9 cellular contexts compared by ENCODE assay signal in the genomic region with DNA sequence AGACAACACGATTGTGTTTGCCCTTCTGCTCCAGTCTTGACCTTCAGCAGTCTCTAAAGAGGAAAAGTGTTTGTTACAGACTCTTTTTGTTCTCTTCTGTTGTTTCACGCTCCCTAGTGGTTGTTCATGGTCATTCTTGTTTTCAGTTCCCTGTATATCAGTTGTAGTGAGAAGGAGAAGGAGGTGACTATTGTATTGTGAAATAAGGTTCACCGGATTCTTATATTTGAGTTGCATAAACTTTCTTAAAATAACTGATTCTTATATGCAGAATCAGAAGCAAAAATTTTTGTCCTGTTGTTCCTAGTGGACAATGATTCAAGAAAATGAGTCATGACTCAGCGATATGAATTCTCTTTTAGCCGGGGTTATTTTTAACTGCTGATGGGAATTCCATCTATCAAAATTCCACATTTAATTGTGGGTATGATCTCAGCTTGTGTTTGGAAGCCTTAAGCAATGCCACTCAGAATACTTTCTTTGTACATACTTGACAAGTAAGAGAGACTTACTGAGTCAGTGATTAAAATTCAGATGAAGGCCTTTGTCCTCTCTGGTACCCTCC.
A peak's percentile ranks its signal among the peaks of the same experiment; 100 is the strongest.
DNase-seq lines count a peak whose midpoint lies in the region; ATAC-seq and TF ChIP-seq lines count a peak whose summit lies in the region.
"Had no signal": no experiment of that assay in that cellular context is flagged by ENCODE, and none has a peak within 500 bp of the region (broad histone marks: within the 10 kb centered on the region; RNA-seq: fewer than 3 reads in every experiment).

No MANE protein-coding gene starts in this region.

- no peaks in the 10 kb centered on the region for H3K9me3 ChIP-seq in Panc1 (ENCODE audit: control insufficient read depth, insufficient read depth, low read depth, low read length)
- H3K9me3 ChIP-seq in neural progenitor cell (ENCODE audit: low read depth), result no peaks in the 10 kb centered on the region
- H3K9me3 ChIP-seq: neutrophil had no signal

- in situ Hi-C loops in Caki2 (cut with HindIII; ENCODE audit: low pct_unique_long_range_greater_than_20kb, low sequenced_read_pairs), result no loop called here
- in situ Hi-C loops in Panc1 (cut with HindIII; ENCODE audit: low pct_unique_long_range_greater_than_20kb, low sequenced_read_pairs), result no loop called here

- BruUV-seq in Panc1 (replicated peaks; lab: Mats Ljungman, UMichigan), result no TSS peak

- TF ChIP-seq CTCF in Panc1 (IDR thresholded peaks at IDR 0.05) (peak; percentile 64; the same call in 1 of the 2 replicates), neural progenitor cell (IDR thresholded peaks at IDR 0.05) (peak; percentile 60)

- H3K27ac Mint-ChIP-seq in neural progenitor cell, result peak overlapping the region; percentile 27

- peaks cover 23% of the 10 kb centered on the region for H3K79me2 ChIP-seq in neural progenitor cell (ENCODE audit: low read depth)

- H4K20me1 ChIP-seq in neural progenitor cell (ENCODE audit: low read depth), result no peaks in the 10 kb centered on the region

- H3K9me3 Mint-ChIP-seq in neural progenitor cell, result no peaks in the 10 kb centered on the region

- ATAC-seq in HG02588 (IDR thresholded peaks at IDR 0.05; ENCODE audit: unreplicated experiment) (peak; percentile 54), Panc1 (peak; percentile 85), HG03571 (IDR thresholded peaks at IDR 0.05; ENCODE audit: unreplicated experiment) (no peak)

- H3K9ac ChIP-seq in neural progenitor cell, result no peak overlapping the region

- H3K4me3 ChIP-seq in Panc1 (ENCODE audit: low read depth in 2 of 2, low read length in 2 of 2) (no peak overlapping the region; a peak in 1 of 4 replicates), neural progenitor cell (no peak overlapping the region)

- H3K36me3 ChIP-seq in Panc1 (ENCODE audit: control insufficient read depth, insufficient read depth, low read length) (no peaks in the 10 kb centered on the region; the same call in 1 of the 2 replicates), neural progenitor cell (no peaks in the 10 kb centered on the region)
- H3K36me3 ChIP-seq: neutrophil had no signal

- H3K27me3 Mint-ChIP-seq in neural progenitor cell (ENCODE audit: insufficient read depth, low read depth), result peaks cover 2% of the 10 kb centered on the region

- H3K27me3 ChIP-seq in Panc1 (ENCODE audit: control insufficient read depth, insufficient read depth, low read length) (no peaks in the 10 kb centered on the region), neural progenitor cell (no peaks in the 10 kb centered on the region)
- H3K27me3 ChIP-seq: neutrophil had no signal

- H3K27ac ChIP-seq in Panc1 (ENCODE audit: low read length) (peak overlapping the region; percentile 57; the same call in 1 of the 2 replicates), neural progenitor cell (no peak overlapping the region)
- H3K27ac ChIP-seq: neutrophil had no signal

- peak overlapping the region; percentile 17 for H3K4me3 Mint-ChIP-seq in neural progenitor cell

- H3K4me2 ChIP-seq in neural progenitor cell, result peak overlapping the region; percentile 20

- H3K4me1 ChIP-seq in Panc1 (ENCODE audit: control insufficient read depth, insufficient read depth, low read length) (peaks cover 32% of the 10 kb centered on the region), neural progenitor cell (peaks cover 44% of the 10 kb centered on the region)

- intact Hi-C loops in Panc1 (cut with micrococcal nuclease; ENCODE audit: unreplicated experiment), result no loop called here

- DNase-seq in Caki2 (ENCODE audit: low read depth), result peak; percentile 65
- peak; percentile 51 for DNase-seq in Panc1 (ENCODE audit: low read depth, low spot score)
- DNase-seq in fibroblast of gingiva (ENCODE audit: low read depth), result peak; percentile 92
- DNase-seq in neural progenitor cell (ENCODE audit: low spot score), result peak; percentile 38
- no peak for DNase-seq in stimulated activated CD4-positive, alpha-beta T cell treated with anti-CD3 and anti-CD28 coated beads, Interleukin-15, amount 100 ng/mL, for 24 hours
- no peak for DNase-seq in activated gamma-delta T cell treated with Interleukin-2 at 50 U/mL for 16 hours

- peaks cover 3% of the 10 kb centered on the region for H3F3A ChIP-seq in neural progenitor cell (ENCODE audit: low read depth)

- POLR2A ChIA-PET in Panc1 (lab: Charles Lee), result no interaction called here

- peaks cover 48% of the 10 kb centered on the region for H3K4me1 Mint-ChIP-seq in neural progenitor cell

- CTCF ChIA-PET in Panc1 (lab: Charles Lee), result no interaction called here

- no peak overlapping the region for H2AFZ ChIP-seq in neural progenitor cell (replicated peaks)

- H3K36me3 Mint-ChIP-seq in neural progenitor cell, result no peaks in the 10 kb centered on the region

Comparison
In these comparisons a context has a peak if more than half of its experiments do, and no peak if none do; other contexts are left out.
1. DNase-seq: peak in Caki2 (single experiment), Panc1 (single experiment), fibroblast of gingiva (single experiment) and neural progenitor cell (single experiment); none in stimulated activated CD4-positive, alpha-beta T cell treated with anti-CD3 and anti-CD28 coated beads, Interleukin-15, amount 100 ng/mL, for 24 hours (single experiment) and activated gamma-delta T cell treated with Interleukin-2 at 50 U/mL for 16 hours (single experiment).